ENCODE assay signal across 8 cellular contexts in genomic region chr5:64811050-64811640, GRCh38. TPM values are rescaled to one million over a fixed set of nuclear protein-coding genes. Genes with fewer than 3 reads are reported as not detected.
DNase-seq lines count a peak whose midpoint lies in the region; ATAC-seq and TF ChIP-seq lines count a peak whose summit lies in the region.

No MANE protein-coding gene starts in this region.

- POLR2A ChIA-PET in OCI-LY7 (lab: Charles Lee) = interaction anchor here (0.6 to 2.5 kb wide), 4 partner anchors 9 to 673 kb away, joined by 3 to 15 read pairs (median 6); no protein-coding TSS in a partner anchor

- DNase-seq in GM03348 (ENCODE audit: low spot score) = peak; percentile 47
- DNase-seq in OCI-LY7 (ENCODE audit: low spot score) = peak; percentile 65
- DNase-seq in dermis blood vessel endothelial cell = peak; percentile 79
- DNase-seq in lung microvascular endothelial cell (ENCODE audit: low read depth in 2 of 2) = peak; percentile 78 to 84
- no peak for DNase-seq in mesenteric fat pad (ENCODE audit: low spot score)

- no TSS peak for BruUV-seq in OCI-LY7 (replicated peaks; lab: Mats Ljungman, UMichigan)

- H3K9me2 ChIP-seq in OCI-LY7 (ENCODE audit: insufficient read depth, low read length) = no peaks in the 10 kb centered on the region

- H3K27ac ChIP-seq in 22Rv1 (no peak overlapping the region), OCI-LY7 (ENCODE audit: low read depth, low read length, poor library complexity, severe bottlenecking) (no peak overlapping the region)

- no peak overlapping the region for H2AFZ ChIP-seq in OCI-LY7 (ENCODE audit: low read length)

- TF ChIP-seq CTCF in 22Rv1 (IDR thresholded peaks at IDR 0.05) = peak; percentile 87
- TF ChIP-seq CTCF in OCI-LY7 (conservative IDR thresholded peaks at IDR 0.05; ENCODE audit: low read length) = peak; percentile 92

- no peaks in the 10 kb centered on the region for H3K4me1 ChIP-seq in OCI-LY7 (ENCODE audit: insufficient read depth, low read length, poor library complexity, severe bottlenecking)

- H3K79me2 ChIP-seq in OCI-LY7 (ENCODE audit: insufficient read depth, low read depth, low read length) = no peaks in the 10 kb centered on the region

- H4K20me1 ChIP-seq in OCI-LY7 (ENCODE audit: insufficient read depth, low read length) = no peaks in the 10 kb centered on the region

- H3K36me3 ChIP-seq in OCI-LY7 (ENCODE audit: insufficient read depth, low read length) = peaks cover 12% of the 10 kb centered on the region; the same call in 1 of the 2 replicates

- no peak overlapping the region for H3K4me2 ChIP-seq in OCI-LY7 (ENCODE audit: low read length)

- peak; percentile 53 for ATAC-seq in HG03432 (IDR thresholded peaks at IDR 0.05; ENCODE audit: unreplicated experiment)
- ATAC-seq in HG02970 (IDR thresholded peaks at IDR 0.05; ENCODE audit: low FRiP score, unreplicated experiment) = no peak

- H3K4me3 ChIP-seq in OCI-LY7 (ENCODE audit: low read depth, low read length, poor library complexity, severe bottlenecking) = no peak overlapping the region

- CTCF ChIA-PET in OCI-LY7 (lab: Charles Lee; ENCODE audit: unreplicated experiment) = interaction anchor here (0.5 to 1.1 kb wide), 3 partner anchors 8 to 176 kb away, joined by 3 to 4 read pairs (median 3); no protein-coding TSS in a partner anchor

- H3K9me3 ChIP-seq in OCI-LY7 (ENCODE audit: low read length) = no peaks in the 10 kb centered on the region

- intact Hi-C loops in OCI-LY7 (cut with micrococcal nuclease; ENCODE audit: unreplicated experiment) = loop anchor here (1.0 to 10.0 kb wide), 2 partner anchors 294 to 672 kb away; no protein-coding TSS in a partner anchor

RNA-seq across cellular contexts. Expression of gene CWC27, which starts 42.4 kb away (rescaled TPM):
- total RNA-seq in OCI-LY7 (2014; rRNA removed; shearing (Covaris generic)) = 15.4 and 18.8 TPM in 2 replicates
- total RNA-seq in OCI-LY7 (2022) = 33.1 and 34.4 TPM in 2 replicates
- 9.7 and 16.3 TPM in 2 replicates for total RNA-seq in dermis blood vessel endothelial cell
- 7.4 and 7.9 TPM in 2 replicates for total RNA-seq in lung microvascular endothelial cell
- total RNA-seq in mesenteric fat pad = 20.4 TPM

RNA-seq across cellular contexts. Expression of gene SREK1IP1, which starts 42.7 kb away (rescaled TPM):
- total RNA-seq in OCI-LY7 (2014; rRNA removed; shearing (Covaris generic)) = 4.8 and 9.6 TPM in 2 replicates
- total RNA-seq in OCI-LY7 (2022) (23.0 and 30.7 TPM in 2 replicates), dermis blood vessel endothelial cell (12.1 and 13.4 TPM in 2 replicates), lung microvascular endothelial cell (11.3 and 12.3 TPM in 2 replicates), mesenteric fat pad (22.2 TPM)
